In genomic region chr5:101346906-101347305, GRCh38 we compare ENCODE assay signal across 1 cellular context.
TF ChIP-seq lines count a peak whose summit lies in the region.

No MANE protein-coding gene starts in this region.

TF ChIP-seq in WTC11, 78 proteins besides CTCF, POLR2A, EP300 and RAD21 (continued from another document):
- TF ChIP-seq JAZF1 (CRISPR knock-in tag; IDR thresholded peaks at IDR 0.05) (no peak), CREM (CRISPR knock-in tag; IDR thresholded peaks at IDR 0.05) (no peak), ERG (CRISPR knock-in tag; IDR thresholded peaks at IDR 0.05) (no peak)
- TF ChIP-seq, protein P1, sequence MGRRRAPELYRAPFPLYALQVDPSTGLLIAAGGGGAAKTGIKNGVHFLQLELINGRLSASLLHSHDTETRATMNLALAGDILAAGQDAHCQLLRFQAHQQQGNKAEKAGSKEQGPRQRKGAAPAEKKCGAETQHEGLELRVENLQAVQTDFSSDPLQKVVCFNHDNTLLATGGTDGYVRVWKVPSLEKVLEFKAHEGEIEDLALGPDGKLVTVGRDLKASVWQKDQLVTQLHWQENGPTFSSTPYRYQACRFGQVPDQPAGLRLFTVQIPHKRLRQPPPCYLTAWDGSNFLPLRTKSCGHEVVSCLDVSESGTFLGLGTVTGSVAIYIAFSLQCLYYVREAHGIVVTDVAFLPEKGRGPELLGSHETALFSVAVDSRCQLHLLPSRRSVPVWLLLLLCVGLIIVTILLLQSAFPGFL (CRISPR knock-in tag; IDR thresholded peaks at IDR 0.05; ENCODE audit: borderline replicate concordance), result no peak
